1 cellular context compared by ENCODE assay signal in genomic region chr10:85319150-85319549, GRCh38.
TF ChIP-seq lines count a peak whose summit lies in the region.

No MANE protein-coding gene starts in this region.

TF ChIP-seq in HEK293, 187 proteins besides CTCF, POLR2A, EP300 and RAD21 (continued from another document):
- TF ChIP-seq ZNF529 (tag by site-specific recombination; IDR thresholded peaks at IDR 0.05; ENCODE audit: insufficient replicate concordance) (no peak), SP7 (tag by site-specific recombination; IDR thresholded peaks at IDR 0.05) (peak; percentile 84), ZNF311 (tag by site-specific recombination; IDR thresholded peaks at IDR 0.05; ENCODE audit: borderline replicate concordance) (no peak), ZNF19 (tag by site-specific recombination; IDR thresholded peaks at IDR 0.05; ENCODE audit: low read depth) (no peak), ZNF621 (tag by site-specific recombination; IDR thresholded peaks at IDR 0.05) (no peak), ZBTB7A (tag by site-specific recombination; IDR thresholded peaks at IDR 0.05; ENCODE audit: low read depth) (no peak), BCL11B (tag by site-specific recombination; IDR thresholded peaks at IDR 0.05; ENCODE audit: low read depth) (no peak), ZNF561 (tag by site-specific recombination; IDR thresholded peaks at IDR 0.05; ENCODE audit: borderline replicate concordance) (no peak), ZBTB21 (tag by site-specific recombination; IDR thresholded peaks at IDR 0.05) (0 out of 2 replicates have a peak, but pooled peaks have one; percentile 13), ZNF585B (tag by site-specific recombination; IDR thresholded peaks at IDR 0.05) (no peak), TRIM28 (IDR thresholded peaks at IDR 0.05; ENCODE audit: borderline replicate concordance, low read length) (peak; percentile 8; the same call in 1 of the 2 replicates), SP3 (tag by site-specific recombination; IDR thresholded peaks at IDR 0.05) (no peak), ZNF776 (tag by site-specific recombination; IDR thresholded peaks at IDR 0.05; ENCODE audit: borderline replicate concordance) (no peak), KLF8 (tag by site-specific recombination; IDR thresholded peaks at IDR 0.05) (no peak), OSR2 (tag by site-specific recombination; IDR thresholded peaks at IDR 0.05) (peak; percentile 43; the same call in 1 of the 2 replicates), ZNF280C (tag by site-specific recombination; IDR thresholded peaks at IDR 0.05) (no peak), ZNF148 (tag by site-specific recombination; IDR thresholded peaks at IDR 0.05; ENCODE audit: borderline replicate concordance) (no peak), ZNF530 (tag by site-specific recombination; IDR thresholded peaks at IDR 0.05; ENCODE audit: low read depth) (no peak), HIC1 (tag by site-specific recombination; IDR thresholded peaks at IDR 0.05) (no peak), ZNF157 (tag by site-specific recombination; IDR thresholded peaks at IDR 0.05) (no peak), ZNF266 (tag by site-specific recombination; IDR thresholded peaks at IDR 0.05; ENCODE audit: low read depth) (no peak)
- TF ChIP-seq, protein P1, sequence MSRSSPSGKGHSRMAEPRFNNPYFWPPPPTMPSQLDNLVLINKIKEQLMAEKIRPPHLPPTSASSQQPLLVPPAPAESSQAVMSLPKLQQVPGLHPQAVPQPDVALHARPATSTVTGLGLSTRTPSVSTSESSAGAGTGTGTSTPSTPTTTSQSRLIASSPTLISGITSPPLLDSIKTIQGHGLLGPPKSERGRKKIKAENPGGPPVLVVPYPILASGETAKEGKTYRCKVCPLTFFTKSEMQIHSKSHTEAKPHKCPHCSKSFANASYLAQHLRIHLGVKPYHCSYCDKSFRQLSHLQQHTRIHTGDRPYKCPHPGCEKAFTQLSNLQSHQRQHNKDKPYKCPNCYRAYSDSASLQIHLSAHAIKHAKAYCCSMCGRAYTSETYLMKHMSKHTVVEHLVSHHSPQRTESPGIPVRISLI (tag by site-specific recombination; IDR thresholded peaks at IDR 0.05) = peak; percentile 76; the same call in 1 of the 2 replicates
- TF ChIP-seq, protein P2, sequence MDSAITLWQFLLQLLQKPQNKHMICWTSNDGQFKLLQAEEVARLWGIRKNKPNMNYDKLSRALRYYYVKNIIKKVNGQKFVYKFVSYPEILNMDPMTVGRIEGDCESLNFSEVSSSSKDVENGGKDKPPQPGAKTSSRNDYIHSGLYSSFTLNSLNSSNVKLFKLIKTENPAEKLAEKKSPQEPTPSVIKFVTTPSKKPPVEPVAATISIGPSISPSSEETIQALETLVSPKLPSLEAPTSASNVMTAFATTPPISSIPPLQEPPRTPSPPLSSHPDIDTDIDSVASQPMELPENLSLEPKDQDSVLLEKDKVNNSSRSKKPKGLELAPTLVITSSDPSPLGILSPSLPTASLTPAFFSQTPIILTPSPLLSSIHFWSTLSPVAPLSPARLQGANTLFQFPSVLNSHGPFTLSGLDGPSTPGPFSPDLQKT (IDR thresholded peaks at IDR 0.05; ENCODE audit: borderline replicate concordance, low read depth, low read length) = no peak
- TF ChIP-seq, protein P3, sequence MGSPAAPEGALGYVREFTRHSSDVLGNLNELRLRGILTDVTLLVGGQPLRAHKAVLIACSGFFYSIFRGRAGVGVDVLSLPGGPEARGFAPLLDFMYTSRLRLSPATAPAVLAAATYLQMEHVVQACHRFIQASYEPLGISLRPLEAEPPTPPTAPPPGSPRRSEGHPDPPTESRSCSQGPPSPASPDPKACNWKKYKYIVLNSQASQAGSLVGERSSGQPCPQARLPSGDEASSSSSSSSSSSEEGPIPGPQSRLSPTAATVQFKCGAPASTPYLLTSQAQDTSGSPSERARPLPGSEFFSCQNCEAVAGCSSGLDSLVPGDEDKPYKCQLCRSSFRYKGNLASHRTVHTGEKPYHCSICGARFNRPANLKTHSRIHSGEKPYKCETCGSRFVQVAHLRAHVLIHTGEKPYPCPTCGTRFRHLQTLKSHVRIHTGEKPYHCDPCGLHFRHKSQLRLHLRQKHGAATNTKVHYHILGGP (tag by site-specific recombination; IDR thresholded peaks at IDR 0.05) = no peak
- TF ChIP-seq, protein P4, sequence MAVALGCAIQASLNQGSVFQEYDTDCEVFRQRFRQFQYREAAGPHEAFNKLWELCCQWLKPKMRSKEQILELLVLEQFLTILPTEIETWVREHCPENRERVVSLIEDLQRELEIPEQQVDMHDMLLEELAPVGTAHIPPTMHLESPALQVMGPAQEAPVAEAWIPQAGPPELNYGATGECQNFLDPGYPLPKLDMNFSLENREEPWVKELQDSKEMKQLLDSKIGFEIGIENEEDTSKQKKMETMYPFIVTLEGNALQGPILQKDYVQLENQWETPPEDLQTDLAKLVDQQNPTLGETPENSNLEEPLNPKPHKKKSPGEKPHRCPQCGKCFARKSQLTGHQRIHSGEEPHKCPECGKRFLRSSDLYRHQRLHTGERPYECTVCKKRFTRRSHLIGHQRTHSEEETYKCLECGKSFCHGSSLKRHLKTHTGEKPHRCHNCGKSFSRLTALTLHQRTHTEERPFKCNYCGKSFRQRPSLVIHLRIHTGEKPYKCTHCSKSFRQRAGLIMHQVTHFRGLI (tag by site-specific recombination; IDR thresholded peaks at IDR 0.05) = no peak
